16 cellular contexts compared by ENCODE assay signal in genomic region chr10:74290703-74291102, GRCh38.
DNase-seq lines count a peak whose midpoint lies in the region; ATAC-seq, FAIRE-seq and TF ChIP-seq lines count a peak whose summit lies in the region.
"Had no signal": no experiment of that assay in that cellular context is flagged by ENCODE, and none has a peak within 500 bp of the region (broad histone marks: within the 10 kb centered on the region; RNA-seq: fewer than 3 reads in every experiment).

No MANE protein-coding gene starts in this region.

- DNase-seq in HFFc6 (peak; percentile 65), astrocyte (ENCODE audit: low read depth) (peak; percentile 79), left ventricle myocardium superior (no peak), thoracic aorta (ENCODE audit: low spot score) (no peak), nucleus accumbens (lab: John Stamatoyannopoulos, UW) (no peak), BE2C (no peak)
- DNase-seq: DMS79; Karpas-422; left colon; pancreas; stimulated activated CD4-positive, alpha-beta T cell treated with anti-CD3 and anti-CD28 coated beads, Interleukin-2, amount 100 ng/mL, for 48 hours; stimulated activated naive CD8-positive, alpha-beta T cell treated with anti-CD3 and anti-CD28 coated beads, Interleukin-15, amount 100 ng/mL, for 72 hours had no signal

- H3K79me2 ChIP-seq in astrocyte (ENCODE audit: insufficient read depth, low read length) = peaks cover 6% of the 10 kb centered on the region

- TF ChIP-seq CTCF in HFFc6 (IDR thresholded peaks at IDR 0.05) (no peak), astrocyte (IDR thresholded peaks at IDR 0.05; ENCODE audit: insufficient read depth, low read depth, low read length) (no peak), thoracic aorta (IDR thresholded peaks at IDR 0.05) (no peak), BE2C (IDR thresholded peaks at IDR 0.05; ENCODE audit: low read depth, low read length) (no peak)

- H3K9me3 ChIP-seq in astrocyte (ENCODE audit: insufficient read depth, low read depth, low read length) = no peaks in the 10 kb centered on the region
- no peaks in the 10 kb centered on the region for H3K9me3 ChIP-seq in thoracic aorta
- H3K9me3 ChIP-seq in BE2C = no peaks in the 10 kb centered on the region
- H3K9me3 ChIP-seq: pancreas had no signal

- H3K27ac Mint-ChIP-seq in HFFc6 (peak overlapping the region; percentile 90), astrocyte (ENCODE audit: unreplicated experiment) (no peak overlapping the region)
- H3K27ac Mint-ChIP-seq: stimulated activated naive CD8-positive, alpha-beta T cell treated with anti-CD3 and anti-CD28 coated beads, Interleukin-15, amount 100 ng/mL, for 72 hours had no signal

- H4K20me1 ChIP-seq in astrocyte (ENCODE audit: insufficient read depth, low read length) = no peaks in the 10 kb centered on the region

- ATAC-seq in left ventricle myocardium superior (peak; percentile 76), thoracic aorta (ENCODE audit: insufficient number of reproducible peaks, low FRiP score, low read depth) (peak; percentile 57), GM21529 (IDR thresholded peaks at IDR 0.05; ENCODE audit: unreplicated experiment) (no peak), GM19467 (IDR thresholded peaks at IDR 0.05; ENCODE audit: unreplicated experiment) (no peak)
- ATAC-seq: foreskin keratinocyte; left colon; pancreas; stimulated activated naive CD8-positive, alpha-beta T cell treated with anti-CD3 and anti-CD28 coated beads, Interleukin-15, amount 100 ng/mL, for 72 hours had no signal

- H2AFZ ChIP-seq in astrocyte (ENCODE audit: low read depth, low read length) = no peak overlapping the region

- H3K27ac ChIP-seq in astrocyte (ENCODE audit: low read depth, low read length) = peak overlapping the region; percentile 72
- peak overlapping the region; percentile 71 to 92 for H3K27ac ChIP-seq in thoracic aorta
- H3K27ac ChIP-seq: pancreas, VCaP had no signal

- H3K4me3 ChIP-seq in astrocyte (ENCODE audit: insufficient read depth, low read depth, low read length) (no peak overlapping the region), thoracic aorta (peak overlapping the region; percentile 32), BE2C (ENCODE audit: low read depth, low read length) (no peak overlapping the region)
- H3K4me3 ChIP-seq: pancreas had no signal

- H3K27me3 ChIP-seq in astrocyte (ENCODE audit: insufficient read depth, low read length) (no peaks in the 10 kb centered on the region), thoracic aorta (replicated peaks; ENCODE audit: insufficient read depth) (no peaks in the 10 kb centered on the region), BE2C (no peaks in the 10 kb centered on the region)
- H3K27me3 ChIP-seq: foreskin keratinocyte, pancreas had no signal

- H3K4me3 Mint-ChIP-seq in HFFc6 (peak overlapping the region; percentile 47), astrocyte (ENCODE audit: unreplicated experiment) (no peak overlapping the region)

- peak overlapping the region; percentile 78 for H3K4me2 ChIP-seq in astrocyte (ENCODE audit: low read length)

- peaks cover 12% of the 10 kb centered on the region for H3K36me3 Mint-ChIP-seq in HFFc6 (ENCODE audit: low read depth)
- H3K36me3 Mint-ChIP-seq in astrocyte (ENCODE audit: low read depth, unreplicated experiment) = peaks cover 6% of the 10 kb centered on the region

- H3K4me1 ChIP-seq in astrocyte (ENCODE audit: insufficient read depth, low read length) (peaks cover 31% of the 10 kb centered on the region), thoracic aorta (ENCODE audit: control insufficient read depth in 1 of 2, low read depth in 2 of 2) (peaks cover 19 to 62% of the 10 kb centered on the region in 2 donors), BE2C (no peaks in the 10 kb centered on the region)

- peak overlapping the region; percentile 70 for H3K9ac ChIP-seq in astrocyte (ENCODE audit: low read length)

- H3K36me3 ChIP-seq in astrocyte (ENCODE audit: insufficient read depth, low read length) = no peaks in the 10 kb centered on the region
- no peaks in the 10 kb centered on the region for H3K36me3 ChIP-seq in thoracic aorta
- no peaks in the 10 kb centered on the region for H3K36me3 ChIP-seq in BE2C
- H3K36me3 ChIP-seq: pancreas had no signal

- intact Hi-C loops in left ventricle myocardium superior (cut with micrococcal nuclease) = no loop called here

- H3K27me3 Mint-ChIP-seq in HFFc6 (ENCODE audit: insufficient read depth) = 0 out of 2 replicates have a peak, but pooled peaks cover 2% of the 10 kb centered on the region
- H3K27me3 Mint-ChIP-seq in astrocyte (ENCODE audit: low read depth, unreplicated experiment) = no peaks in the 10 kb centered on the region
- H3K27me3 Mint-ChIP-seq: stimulated activated naive CD8-positive, alpha-beta T cell treated with anti-CD3 and anti-CD28 coated beads, Interleukin-15, amount 100 ng/mL, for 72 hours had no signal

- peaks cover under 1% of the 10 kb centered on the region; the same call in 1 of the 2 replicates for H3K9me3 Mint-ChIP-seq in HFFc6
- peaks cover 1% of the 10 kb centered on the region for H3K9me3 Mint-ChIP-seq in astrocyte (ENCODE audit: unreplicated experiment)

- FAIRE-seq in astrocyte (lab: Jason Lieb, UNC) = no peak
- FAIRE-seq: pancreas had no signal

- H3K4me1 Mint-ChIP-seq in HFFc6 (ENCODE audit: low read depth) (peaks cover 69% of the 10 kb centered on the region), astrocyte (ENCODE audit: low read depth, unreplicated experiment) (peaks cover 31% of the 10 kb centered on the region)

Comparison
In these comparisons a context has a peak if more than half of its experiments do, and no peak if none do; other contexts are left out.
1. DNase-seq: peak in HFFc6 (single experiment) and astrocyte (single experiment); none in left ventricle myocardium superior (single experiment), thoracic aorta (single experiment), nucleus accumbens (0 of 56) and BE2C (single experiment).
2. ATAC-seq: peak in left ventricle myocardium superior (single experiment) and thoracic aorta (single experiment); none in GM21529 (single experiment) and GM19467 (single experiment).